In genomic region chr15:68482246-68482645, GRCh38 we compare ENCODE assay signal across 34 cellular contexts.
"Had no signal": no experiment of that assay in that cellular context is flagged by ENCODE, and none has a peak within 500 bp of the region (broad histone marks: within the 10 kb centered on the region; RNA-seq: fewer than 3 reads in every experiment).

No MANE protein-coding gene starts in this region.

- DNase-seq: Karpas-422, Kasumi-1, KG1, MG63, MM.1S, MV-4-11, NCI-H1048, NCI-H1092, NCI-H1092 treated with DMSO at 0.1 percent for 48 hours, NCI-H1105, NCI-H1105 treated with DMSO at 0.1 percent for 48 hours, NCI-H1417, NCI-H1417 treated with DMSO at 0.1 percent for 48 hours, NCI-H1436, NCI-H1436 treated with DMSO at 0.1 percent for 48 hours, NCI-H146, NCI-H1694, NCI-H1694 treated with DMSO at 0.1 percent for 48 hours, NCI-H187, NCI-H187 treated with DMSO at 0.1 percent for 48 hours, NCI-H1930, NCI-H2029, NCI-H2029 treated with DMSO at 0.1 percent for 48 hours, NCI-H2081, NCI-H2081 treated with DMSO at 0.1 percent for 48 hours, NCI-H2107, NCI-H2171, NCI-H2171 treated with DMSO at 0.1 percent for 48 hours, NCI-H2227 treated with DMSO at 0.1 percent for 48 hours, NCI-H226, NCI-H345, NCI-H446, NCI-H446 treated with DMSO at 0.1 percent for 48 hours had no signal

- H3K27me3 ChIP-seq: MG63 had no signal

- H3K27ac ChIP-seq: KMS-11 had no signal

- H3K4me3 ChIP-seq: MG63 had no signal

- H3K9me3 ChIP-seq: MG63 had no signal

- H3K9ac ChIP-seq: KMS-11 had no signal

- H3K4me2 ChIP-seq: KMS-11 had no signal

- H3K36me3 ChIP-seq: MG63 had no signal
